ENCODE assay signal across 15 cellular contexts in genomic region chr5:128534729-128535128, GRCh38. TPM values are rescaled to one million over a fixed set of nuclear protein-coding genes. Genes with fewer than 3 reads are reported as not detected.
DNase-seq lines count a peak whose midpoint lies in the region; ATAC-seq, FAIRE-seq and TF ChIP-seq lines count a peak whose summit lies in the region.
"Had no signal": no experiment of that assay in that cellular context is flagged by ENCODE, and none has a peak within 500 bp of the region (broad histone marks: within the 10 kb centered on the region; RNA-seq: fewer than 3 reads in every experiment).

No MANE protein-coding gene starts in this region.

- TF ChIP-seq CTCF in cardiac fibroblast (IDR thresholded peaks at IDR 0.05; ENCODE audit: low read depth, low read length) (no peak), mesothelial cell of epicardium (IDR thresholded peaks at IDR 0.05; ENCODE audit: unreplicated experiment) (no peak), pancreas (IDR thresholded peaks at IDR 0.05) (no peak), left lung (IDR thresholded peaks at IDR 0.05) (no peak)

- 44 to 63% methylated on average over 6 of the region's 6 CpGs for WGBS in pancreas, 2 donors

- H3K36me3 Mint-ChIP-seq in mesothelial cell of epicardium: peaks cover 10% of the 10 kb centered on the region

- H3K4me1 ChIP-seq in pancreas: peaks cover 0 to 10% (median 3%) of the 10 kb centered on the region in 3 donors
- H3K4me1 ChIP-seq in left lung: peaks cover 12 to 25% of the 10 kb centered on the region in 2 donors

- peaks cover 34% of the 10 kb centered on the region for H3K4me1 Mint-ChIP-seq in mesothelial cell of epicardium

- no peaks in the 10 kb centered on the region for H3K9me3 Mint-ChIP-seq in mesothelial cell of epicardium

- no peaks in the 10 kb centered on the region for H3K36me3 ChIP-seq in pancreas
- H3K36me3 ChIP-seq in left lung: no peaks in the 10 kb centered on the region

- ATAC-seq in pancreas (no peak), left lung (no peak), HG03378 (IDR thresholded peaks at IDR 0.05; ENCODE audit: unreplicated experiment) (no peak), GM21717 (IDR thresholded peaks at IDR 0.05; ENCODE audit: unreplicated experiment) (no peak)
- ATAC-seq: stimulated activated naive CD8-positive, alpha-beta T cell treated with anti-CD3 and anti-CD28 coated beads, Interleukin-15, Interleukin-2, amounts not matched to agents 100 U/mL and 50 U/mL, for 24 hours had no signal

- H3K27ac Mint-ChIP-seq in mesothelial cell of epicardium: peak overlapping the region; percentile 90

- peak; percentile 71 for DNase-seq in EH (ENCODE audit: low read depth)
- peak; percentile 7 for DNase-seq in LHCN-M2 (ENCODE audit: low read depth)
- peak; percentile 13 to 48 for DNase-seq in cardiac fibroblast (ENCODE audit: low read depth in 2 of 2)
- DNase-seq in mesothelial cell of epicardium (ENCODE audit: low spot score in 2 of 2, unreplicated experiment in 2 of 2): peak in 1 of 2 experiments; percentile 38
- no peak for DNase-seq in pancreas
- no peak for DNase-seq in left lung
- DNase-seq: activated CD4-positive, CD25-positive, alpha-beta regulatory T cell treated with anti-CD3 and anti-CD28 coated beads, Interleukin-2, amount 50 U/mL, for 72 hours; activated T-cell treated with anti-CD3 and anti-CD28 coated beads for 4 hours; anterior cingulate cortex; NCI-H187 treated with DMSO at 0.1 percent for 48 hours; stimulated activated naive CD8-positive, alpha-beta T cell treated with anti-CD3 and anti-CD28 coated beads, Interleukin-15, Interleukin-2, amounts not matched to agents 100 U/mL and 50 U/mL, for 24 hours had no signal

- H3K4me3 ChIP-seq in cardiac fibroblast (replicated peaks in 1 of 2; ENCODE audit: low read depth in 2 of 2, low read length in 2 of 2) (no peak overlapping the region), pancreas (no peak overlapping the region), left lung (no peak overlapping the region)

- FAIRE-seq in pancreas (lab: Jason Lieb, UNC): no peak
- FAIRE-seq: G401.6 had no signal

- H3K9me3 ChIP-seq in pancreas (no peaks in the 10 kb centered on the region), left lung (no peaks in the 10 kb centered on the region)

- H3K27ac ChIP-seq in pancreas: no peak overlapping the region
- no peak overlapping the region for H3K27ac ChIP-seq in left lung
- H3K27ac ChIP-seq: KMS-11 had no signal

- peaks cover 10% of the 10 kb centered on the region for H3K27me3 Mint-ChIP-seq in mesothelial cell of epicardium (ENCODE audit: low read depth)

- H3K27me3 ChIP-seq in pancreas: peaks cover 0 to 40% (median 7%) of the 10 kb centered on the region in 4 donors
- H3K27me3 ChIP-seq in left lung: peaks cover 38 to 50% of the 10 kb centered on the region in 2 donors

- peak overlapping the region; percentile 86 for H3K4me3 Mint-ChIP-seq in mesothelial cell of epicardium

- intact Hi-C loops in pancreas (cut with DNase I): no loop called here
- intact Hi-C loops in left lung (cut with DNase I): no loop called here

RNA-seq across cellular contexts. Expression of gene FBN2, which starts 3.3 kb away (rescaled TPM):
- 25.4 and 27.4 TPM in 2 replicates for total RNA-seq in LHCN-M2 (2014; rRNA removed)
- 12.6 TPM for polyA plus RNA-seq in LHCN-M2 (2012)
- 238 to 252 TPM (median 244 TPM) in 3 replicates for total RNA-seq in mesothelial cell of epicardium
- under 1 TPM in 4 of 6 donors, not detected in 2; 0.06 to 0.78 (median 0.34) TPM for total RNA-seq in pancreas
- polyA plus RNA-seq in pancreas: under 1 TPM in 1 of 2 donors, not detected in 1; 0.04 TPM
- 1 to 10 TPM; 2.7 to 6.2 TPM for total RNA-seq in left lung

Comparison
In these comparisons a context has a peak if more than half of its experiments do, and no peak if none do; other contexts are left out.
1. DNase-seq: peak in EH (single experiment), LHCN-M2 (single experiment) and cardiac fibroblast (2 of 2); none in pancreas (0 of 6) and left lung (0 of 2).